In genomic region chr1:229440821-229441537, GRCh38 we compare ENCODE assay signal across 9 cellular contexts. TPM values are rescaled to one million over a fixed set of nuclear protein-coding genes. Genes with fewer than 3 reads are reported as not detected.
DNase-seq lines count a peak whose midpoint lies in the region; ATAC-seq, FAIRE-seq and TF ChIP-seq lines count a peak whose summit lies in the region.
"Had no signal": no experiment of that assay in that cellular context is flagged by ENCODE, and none has a peak within 500 bp of the region (broad histone marks: within the 10 kb centered on the region; RNA-seq: fewer than 3 reads in every experiment).

No MANE protein-coding gene starts in this region.

- ATAC-seq in GM19324 (IDR thresholded peaks at IDR 0.05; ENCODE audit: low FRiP score, unreplicated experiment) (peak; percentile 86), HG03139 (IDR thresholded peaks at IDR 0.05; ENCODE audit: unreplicated experiment) (peak; percentile 95), K562 (no peak; the same call in 2 of the 3 replicates), esophagus mucosa (no peak)

- in situ Hi-C loops in K562 (cut with MboI), result no loop called here

- TF ChIP-seq EP300 in K562 (IDR thresholded peaks at IDR 0.05; ENCODE audit: low read length), result no peak

- BruUV-seq in K562 (replicated peaks; lab: Mats Ljungman, UMichigan), result TSS peak; percentile 14

- no peak overlapping the region for H3K4me3 ChIP-seq in K562

- H3K9me3 Mint-ChIP-seq in immature natural killer cell, result no peaks in the 10 kb centered on the region

- peaks cover 9 to 40% (median 10%) of the 10 kb centered on the region in 3 donors for H3K36me3 Mint-ChIP-seq in immature natural killer cell

- CTCF ChIA-PET in K562 (lab: Yijun Ruan, JAX; ENCODE audit: low intra/inter-chr PET ratio), result no interaction called here

- H3K9me3 ChIP-seq in K562 (replicated peaks; ENCODE audit: control insufficient read depth, insufficient read depth, low read depth, low read length), result no peaks in the 10 kb centered on the region

- no peak for TF ChIP-seq POLR2A in K562 (conservative IDR thresholded peaks at IDR 0.05)

- H4K20me1 ChIP-seq in K562 (replicated peaks; ENCODE audit: control insufficient read depth, insufficient read depth, low read length), result no peaks in the 10 kb centered on the region

- peak overlapping the region in 1 of 6 donors; percentile 48 for H3K27ac Mint-ChIP-seq in immature natural killer cell

- H2AFZ ChIP-seq in K562 (ENCODE audit: low read depth, low read length), result no peak overlapping the region

- no peak overlapping the region for H3K9ac ChIP-seq in K562 (ENCODE audit: insufficient read depth in 1 of 2, low read depth in 2 of 2, low read length in 2 of 2)

- TF ChIP-seq CTCF in K562 (IDR thresholded peaks at IDR 0.05 in 2 of 3, conservative IDR thresholded peaks at IDR 0.05 in 1 of 3; ENCODE audit: insufficient read depth in 2 of 3, low read depth in 1 of 3, low read length in 3 of 3), result no peak

- peaks cover 53% of the 10 kb centered on the region for H3K36me3 ChIP-seq in K562 (ENCODE audit: control insufficient read depth, insufficient read depth, low read length)

- no peaks in the 10 kb centered on the region; a peak in 1 of 5 replicates for H3K27me3 ChIP-seq in K562 (ENCODE audit: control insufficient read depth in 2 of 2, insufficient read depth in 2 of 2, low read length in 2 of 2)

- no peak overlapping the region for H3K4me2 ChIP-seq in K562 (ENCODE audit: insufficient read depth, low read length)

- POLR2A ChIA-PET in K562 (lab: Yijun Ruan, JAX), result interaction anchor here (0.7 to 1.6 kb wide), 5 partner anchors 10 to 103 kb away, joined by 3 to 7 read pairs (median 3); no protein-coding TSS in a partner anchor

- 74% methylated on average over 6 of the region's 6 CpGs for WGBS in K562 (ENCODE audit: insufficient coverage, low coverage, missing lambda C conversion rate)

- H3K4me3 Mint-ChIP-seq in immature natural killer cell, result no peak overlapping the region

- intact Hi-C loops in K562 (cut with micrococcal nuclease), result no loop called here

- no peaks in the 10 kb centered on the region for H3K4me1 Mint-ChIP-seq in immature natural killer cell

- no peaks in the 10 kb centered on the region for H3K9me1 ChIP-seq in K562 (ENCODE audit: control insufficient read depth, insufficient read depth, low read length)

- H3K4me1 ChIP-seq in K562 (replicated peaks in 1 of 2; ENCODE audit: control insufficient read depth in 2 of 2, insufficient read depth in 2 of 2, low read length in 2 of 2), result no peaks in the 10 kb centered on the region

- TF ChIP-seq RAD21 in K562 (CRISPR knock-in tag; conservative IDR thresholded peaks at IDR 0.05 in 1 of 2, IDR thresholded peaks at IDR 0.05 in 1 of 2), result no peak

- no peaks in the 10 kb centered on the region for H3K79me2 ChIP-seq in K562 (ENCODE audit: control insufficient read depth, insufficient read depth, low read length)

- no peak for FAIRE-seq in K562 (lab: Jason Lieb, UNC)
- FAIRE-seq: colon had no signal

- H3K27me3 Mint-ChIP-seq in immature natural killer cell (ENCODE audit: low read depth in 3 of 3), result peaks cover 0 to 4% (median 3%) of the 10 kb centered on the region in 3 donors

- peak; percentile 60 for DNase-seq in AG08395 (ENCODE audit: low spot score)
- DNase-seq in K562 (ENCODE audit: extremely low read depth in 1 of 4, low spot score in 3 of 4), result no peak
- DNase-seq in stromal cell of bone marrow (ENCODE audit: low read depth), result peak; percentile 54
- no peak for DNase-seq in immature natural killer cell
- DNase-seq in COLO668 (lab: John Stamatoyannopoulos, UW; ENCODE audit: unreplicated experiment), result no peak

- 0 out of 3 replicates have a peak overlapping the region, but pooled peaks have one; percentile 3 for H3K27ac ChIP-seq in K562 (ENCODE audit: extremely low read depth, low read depth, low read length)

TF ChIP-seq in K562, 482 proteins besides CTCF, POLR2A, EP300 and RAD21 (continues in another document):
- TF ChIP-seq PHF21A (IDR thresholded peaks at IDR 0.05; ENCODE audit: borderline replicate concordance, low read depth), result no peak

RNA-seq across cellular contexts. Expression of gene ACTA1, which starts 7.1 kb away (rescaled TPM):
- not detected in 2 replicates for total RNA-seq in K562 (2011; cell fraction: chromatin; rRNA removed; ENCODE audit: low replicate concordance)
- not detected in 2 replicates for total RNA-seq in K562 (2011; cell fraction: nucleolus; rRNA removed)
- not detected in 2 replicates for total RNA-seq in K562 (2011; cell fraction: nucleoplasm; rRNA removed)
- total RNA-seq in K562 (2014; rRNA removed) (0.36 TPM in 1 of 2 replicates, not detected in the other), K562 (2014; rRNA removed; fragmentation: Illumina TruSeq; extraction: Trizol) (not detected in 2 replicates), K562 (2015; rRNA removed; fragmentation: Illumina TruSeq; extraction: Trizol) (0.15 TPM in 1 of 2 replicates, not detected in the other), K562 (2021) (not detected in 2 replicates), esophagus mucosa (1.3 TPM)
- polyA plus RNA-seq in K562 (2011; rRNA removed) (0.07 TPM in 1 of 2 replicates, not detected in the other), K562 (2014; fragmentation: Illumina TruSeq; extraction: Trizol) (0.07 TPM in 1 of 2 replicates, not detected in the other), K562 (2014; fragmentation: Nextera tagmentation; extraction: Ambion mirVana) (not detected), K562 (2014; rRNA removed) (not detected in 2 replicates), immature natural killer cell (not detected)
- 0.16 TPM in 1 of 2 replicates, not detected in the other for polyA plus RNA-seq in K562 (2011; cell fraction: cytosol; rRNA removed)
- polyA plus RNA-seq in K562 (2011; cell fraction: nucleus; rRNA removed), result 0.11 and 0.18 TPM in 2 replicates
- polyA plus RNA-seq in K562 (2012), result 0.08 and 0.14 TPM in 2 replicates
- not detected in 2 replicates for polyA minus RNA-seq in K562 (2011; rRNA and poly(A)+ RNA removed)
- not detected in 2 replicates for polyA minus RNA-seq in K562 (2011; cell fraction: cytosol; rRNA and poly(A)+ RNA removed)
- not detected in 2 replicates for polyA minus RNA-seq in K562 (2011; cell fraction: nucleus; rRNA and poly(A)+ RNA removed)

Comparison
In these comparisons a context has a peak if more than half of its experiments do, and no peak if none do; other contexts are left out.
1. DNase-seq: peak in AG08395 (single experiment) and stromal cell of bone marrow (single experiment); none in K562 (0 of 4), immature natural killer cell (0 of 3) and COLO668 (single experiment).
2. ATAC-seq: peak in GM19324 (single experiment) and HG03139 (single experiment); none in K562 (single experiment) and esophagus mucosa (single experiment).